ENCODE assay signal across 32 cellular contexts in the genomic region with DNA sequence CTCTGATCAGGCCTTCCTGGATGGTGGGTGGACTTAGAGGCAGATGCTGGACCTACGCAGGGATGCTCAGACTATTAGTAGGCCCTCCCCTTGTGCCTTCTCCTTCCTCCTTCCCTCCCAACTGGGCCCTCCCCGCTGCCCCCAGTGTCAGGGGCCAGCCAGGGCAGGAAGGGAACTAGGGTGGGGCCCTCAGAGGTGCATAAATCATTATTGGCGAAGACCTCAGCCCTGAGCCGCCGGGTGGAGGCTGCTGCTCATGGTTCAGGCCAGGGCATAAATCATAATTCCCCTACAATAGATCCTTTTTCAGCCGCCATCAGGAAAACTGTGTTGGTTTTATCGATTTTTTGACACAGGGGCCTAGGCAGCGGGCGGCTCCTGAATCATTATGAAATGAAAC.
"Had no signal": no experiment of that assay in that cellular context is flagged by ENCODE, and none has a peak within 500 bp of the region (broad histone marks: within the 10 kb centered on the region; RNA-seq: fewer than 3 reads in every experiment).

No MANE protein-coding gene starts in this region.

- H3K27me3 Mint-ChIP-seq: activated CD8-positive, alpha-beta T cell treated with anti-CD3 and anti-CD28 coated beads for 36 hours; activated naive CD8-positive, alpha-beta T cell treated with anti-CD3 and anti-CD28 coated beads for 36 hours; activated T-helper 17 cell treated with anti-CD3 and anti-CD28 coated beads, Interleukin-2, amount 50 U/mL, for 72 hours had no signal

- H3K4me1 Mint-ChIP-seq: activated naive CD8-positive, alpha-beta T cell treated with anti-CD3 and anti-CD28 coated beads for 36 hours; activated T-helper 17 cell treated with anti-CD3 and anti-CD28 coated beads, Interleukin-2, amount 50 U/mL, for 72 hours; central memory CD8-positive, alpha-beta T cell had no signal

- H3K4me3 Mint-ChIP-seq: activated CD8-positive, alpha-beta T cell treated with anti-CD3 and anti-CD28 coated beads for 36 hours; activated naive CD8-positive, alpha-beta T cell treated with anti-CD3 and anti-CD28 coated beads for 36 hours; activated T-cell treated with anti-CD3 and anti-CD28 coated beads, Interleukin-2, amount 50 U/mL, for 72 hours; activated T-helper 17 cell treated with anti-CD3 and anti-CD28 coated beads, Interleukin-2, amount 50 U/mL, for 72 hours; central memory CD8-positive, alpha-beta T cell had no signal

- H3K27ac Mint-ChIP-seq: activated CD8-positive, alpha-beta T cell treated with anti-CD3 and anti-CD28 coated beads for 36 hours; activated naive CD8-positive, alpha-beta T cell treated with anti-CD3 and anti-CD28 coated beads for 36 hours; activated T-cell treated with anti-CD3 and anti-CD28 coated beads, Interleukin-2, amount 50 U/mL, for 72 hours; activated T-helper 17 cell treated with anti-CD3 and anti-CD28 coated beads, Interleukin-2, amount 50 U/mL, for 72 hours had no signal

- H3K36me3 ChIP-seq: brain microvascular endothelial cell had no signal

- H3K36me3 Mint-ChIP-seq: activated naive CD8-positive, alpha-beta T cell treated with anti-CD3 and anti-CD28 coated beads for 36 hours had no signal

- DNase-seq: activated CD4-positive, alpha-beta T cell treated with anti-CD3 and anti-CD28 coated beads for 1 hour; activated CD4-positive, alpha-beta T cell treated with anti-CD3 and anti-CD28 coated beads for 48 hours; activated CD4-positive, alpha-beta T cell treated with anti-CD3 and anti-CD28 coated beads, Interleukin-2, amount 50 U/mL, for 4 hours; activated CD4-positive, CD25-positive, alpha-beta regulatory T cell; activated CD8-positive, alpha-beta T cell treated with anti-CD3 and anti-CD28 coated beads for 36 hours; activated effector memory CD4-positive, alpha-beta T cell treated with anti-CD3 and anti-CD28 coated beads, Interleukin-2, amount 50 U/mL, for 16 hours; activated naive CD4-positive, alpha-beta T cell; activated naive CD4-positive, alpha-beta T cell treated with anti-CD3 and anti-CD28 coated beads, Interleukin-2, amount 50 U/mL, for 16 hours; activated naive CD8-positive, alpha-beta T cell treated with anti-CD3 and anti-CD28 coated beads for 36 hours; activated T-cell treated with anti-CD3 and anti-CD28 coated beads, Interleukin-2, amount 50 U/mL, for 1 hour; activated T-cell treated with anti-CD3 and anti-CD28 coated beads, Interleukin-2, amount 50 U/mL, for 72 hours; amniotic stem cell; aorta; brain microvascular endothelial cell; MM.1S; MV-4-11; NCI-H1092; NCI-H1436 treated with DMSO at 0.1 percent for 48 hours; NCI-H187 treated with DMSO at 0.1 percent for 48 hours; NCI-H2081; NCI-H2171 treated with DMSO at 0.1 percent for 48 hours; NCI-H345; NCI-H524 treated with DMSO at 0.1 percent for 48 hours; SIG-M5; SW 1271; T-helper 1 cell; T-helper 2 cell; T-helper 9 cell had no signal

- H3K27ac ChIP-seq: brain microvascular endothelial cell, VCaP had no signal

- ATAC-seq: activated CD8-positive, alpha-beta T cell treated with anti-CD3 and anti-CD28 coated beads for 36 hours; activated T-cell treated with anti-CD3 and anti-CD28 coated beads, Interleukin-2, amount 50 U/mL, for 72 hours; activated T-helper 17 cell treated with anti-CD3 and anti-CD28 coated beads, Interleukin-2, amount 50 U/mL, for 72 hours; Panc1 had no signal

- H3K9me3 Mint-ChIP-seq: activated CD8-positive, alpha-beta T cell treated with anti-CD3 and anti-CD28 coated beads for 36 hours; activated naive CD8-positive, alpha-beta T cell treated with anti-CD3 and anti-CD28 coated beads for 36 hours; activated T-cell treated with anti-CD3 and anti-CD28 coated beads, Interleukin-2, amount 50 U/mL, for 72 hours; activated T-helper 17 cell treated with anti-CD3 and anti-CD28 coated beads, Interleukin-2, amount 50 U/mL, for 72 hours; central memory CD8-positive, alpha-beta T cell had no signal
